6 cellular contexts compared by ENCODE assay signal in genomic region chr7:76969892-76970291, GRCh38.
A peak's percentile ranks its signal among the peaks of the same experiment; 100 is the strongest.
DNase-seq lines count a peak whose midpoint lies in the region; ATAC-seq and TF ChIP-seq lines count a peak whose summit lies in the region.
"Not testable (repeated sequence)": the region's sequence is repeated elsewhere in the genome, so short reads cannot be mapped to it uniquely, and the experiment has no call there.

No MANE protein-coding gene starts in this region.

- not testable (repeated sequence) for H3K27ac ChIP-seq in Panc1 (ENCODE audit: low read length); left lung; lung (ENCODE audit: low read depth in 1 of 2, low read length in 1 of 2); upper lobe of left lung

- CTCF ChIA-PET in Panc1 (lab: Charles Lee): not testable (repeated sequence)

- TF ChIP-seq EP300 in upper lobe of left lung (IDR thresholded peaks at IDR 0.05): not testable (repeated sequence)

- not testable (repeated sequence) for H3K27me3 Mint-ChIP-seq in activated CD4-positive, alpha-beta T cell treated with anti-CD3 and anti-CD28 coated beads, Interleukin-2, amount 10 ng/mL, durations not matched to agents 24 days and 14 days; stimulated activated memory B cell treated with anti-CD40 and anti-IgM and Interleukin-4, amounts not matched to agents 10 μg/mL and 1 μg/mL and 100 μg/mL, for 72 hours

- H3K4me3 Mint-ChIP-seq in activated CD4-positive, alpha-beta T cell treated with anti-CD3 and anti-CD28 coated beads, Interleukin-2, amount 10 ng/mL, durations not matched to agents 24 days and 14 days; stimulated activated memory B cell treated with anti-CD40 and anti-IgM and Interleukin-4, amounts not matched to agents 10 μg/mL and 1 μg/mL and 100 μg/mL, for 72 hours: not testable (repeated sequence)

- POLR2A ChIA-PET in Panc1 (lab: Charles Lee): not testable (repeated sequence)

- TF ChIP-seq POLR2A in upper lobe of left lung (IDR thresholded peaks at IDR 0.05): not testable (repeated sequence)

- not testable (repeated sequence) for H3K9me3 Mint-ChIP-seq in activated CD4-positive, alpha-beta T cell treated with anti-CD3 and anti-CD28 coated beads, Interleukin-2, amount 10 ng/mL, durations not matched to agents 24 days and 14 days; stimulated activated memory B cell treated with anti-CD40 and anti-IgM and Interleukin-4, amounts not matched to agents 10 μg/mL and 1 μg/mL and 100 μg/mL, for 72 hours

- intact Hi-C loops in Panc1 (cut with micrococcal nuclease; ENCODE audit: unreplicated experiment); activated CD4-positive, alpha-beta T cell treated with anti-CD3 and anti-CD28 coated beads, Interleukin-2, amount 10 ng/mL, durations not matched to agents 24 days and 14 days (cut with micrococcal nuclease); left lung (cut with DNase I): not testable (repeated sequence)

- H3K27ac Mint-ChIP-seq in activated CD4-positive, alpha-beta T cell treated with anti-CD3 and anti-CD28 coated beads, Interleukin-2, amount 10 ng/mL, durations not matched to agents 24 days and 14 days; stimulated activated memory B cell treated with anti-CD40 and anti-IgM and Interleukin-4, amounts not matched to agents 10 μg/mL and 1 μg/mL and 100 μg/mL, for 72 hours: not testable (repeated sequence)

- in situ Hi-C loops in Panc1 (cut with HindIII; ENCODE audit: low pct_unique_long_range_greater_than_20kb, low sequenced_read_pairs): not testable (repeated sequence)

- not testable (repeated sequence) for H3K9me3 ChIP-seq in Panc1 (ENCODE audit: control insufficient read depth, insufficient read depth, low read depth, low read length); left lung; lung (ENCODE audit: control insufficient read depth in 2 of 2, insufficient read depth in 1 of 2, low read length in 1 of 2); upper lobe of left lung

- not testable (repeated sequence) for DNase-seq in Panc1 (ENCODE audit: low read depth, low spot score); left lung; lung (ENCODE audit: low spot score); upper lobe of left lung
- DNase-seq in activated CD4-positive, alpha-beta T cell treated with anti-CD3 and anti-CD28 coated beads, Interleukin-2, amount 10 ng/mL, durations not matched to agents 24 days and 14 days: peak; percentile 29

- H3K4me1 Mint-ChIP-seq in activated CD4-positive, alpha-beta T cell treated with anti-CD3 and anti-CD28 coated beads, Interleukin-2, amount 10 ng/mL, durations not matched to agents 24 days and 14 days; stimulated activated memory B cell treated with anti-CD40 and anti-IgM and Interleukin-4, amounts not matched to agents 10 μg/mL and 1 μg/mL and 100 μg/mL, for 72 hours: not testable (repeated sequence)

- not testable (repeated sequence) for H3K4me1 ChIP-seq in Panc1 (ENCODE audit: control insufficient read depth, insufficient read depth, low read length); left lung; lung (ENCODE audit: control insufficient read depth in 2 of 2, insufficient read depth in 2 of 2, low read length in 2 of 2); upper lobe of left lung

- H3K36me3 Mint-ChIP-seq in activated CD4-positive, alpha-beta T cell treated with anti-CD3 and anti-CD28 coated beads, Interleukin-2, amount 10 ng/mL, durations not matched to agents 24 days and 14 days (ENCODE audit: low read depth); stimulated activated memory B cell treated with anti-CD40 and anti-IgM and Interleukin-4, amounts not matched to agents 10 μg/mL and 1 μg/mL and 100 μg/mL, for 72 hours: not testable (repeated sequence)

- H3K27me3 ChIP-seq in Panc1 (ENCODE audit: control insufficient read depth, insufficient read depth, low read length); left lung; lung (ENCODE audit: control insufficient read depth, insufficient read depth); upper lobe of left lung: not testable (repeated sequence)

- H3K36me3 ChIP-seq in Panc1 (ENCODE audit: control insufficient read depth, insufficient read depth, low read length); left lung; lung (ENCODE audit: control insufficient read depth in 2 of 2, insufficient read depth in 2 of 2, low read length in 2 of 2); upper lobe of left lung: not testable (repeated sequence)

- not testable (repeated sequence) for BruUV-seq in Panc1 (replicated peaks; lab: Mats Ljungman, UMichigan)

- peak; percentile 30; the same call in 1 of the 2 replicates for ATAC-seq in Panc1
- peak; percentile 26 for ATAC-seq in left lung
- peak; percentile 47 for ATAC-seq in lung (ENCODE audit: insufficient read depth, low FRiP score)
- peak; percentile 41 for ATAC-seq in stimulated activated memory B cell treated with anti-CD40 and anti-IgM and Interleukin-4, amounts not matched to agents 10 μg/mL and 1 μg/mL and 100 μg/mL, for 72 hours
- ATAC-seq in upper lobe of left lung (ENCODE audit: low FRiP score in 2 of 2): peak; percentile 35 to 74

- 88 to 100% methylated on average over 2 to 7 of the region's 7 CpGs for WGBS in lung, 2 donors
- 90% methylated on average over 5 of the region's 7 CpGs; no CpG with 5 or more reads in 1 of the 2 donors for WGBS in upper lobe of left lung, 2 donors

- H3K4me3 ChIP-seq in Panc1 (ENCODE audit: low read depth in 2 of 2, low read length in 2 of 2); left lung; lung; upper lobe of left lung: not testable (repeated sequence)

- not testable (repeated sequence) for TF ChIP-seq CTCF in Panc1 (IDR thresholded peaks at IDR 0.05); left lung (IDR thresholded peaks at IDR 0.05); lung (IDR thresholded peaks at IDR 0.05; ENCODE audit: control extremely low read depth, extremely low read depth); upper lobe of left lung (IDR thresholded peaks at IDR 0.05)
